In the genomic region with DNA sequence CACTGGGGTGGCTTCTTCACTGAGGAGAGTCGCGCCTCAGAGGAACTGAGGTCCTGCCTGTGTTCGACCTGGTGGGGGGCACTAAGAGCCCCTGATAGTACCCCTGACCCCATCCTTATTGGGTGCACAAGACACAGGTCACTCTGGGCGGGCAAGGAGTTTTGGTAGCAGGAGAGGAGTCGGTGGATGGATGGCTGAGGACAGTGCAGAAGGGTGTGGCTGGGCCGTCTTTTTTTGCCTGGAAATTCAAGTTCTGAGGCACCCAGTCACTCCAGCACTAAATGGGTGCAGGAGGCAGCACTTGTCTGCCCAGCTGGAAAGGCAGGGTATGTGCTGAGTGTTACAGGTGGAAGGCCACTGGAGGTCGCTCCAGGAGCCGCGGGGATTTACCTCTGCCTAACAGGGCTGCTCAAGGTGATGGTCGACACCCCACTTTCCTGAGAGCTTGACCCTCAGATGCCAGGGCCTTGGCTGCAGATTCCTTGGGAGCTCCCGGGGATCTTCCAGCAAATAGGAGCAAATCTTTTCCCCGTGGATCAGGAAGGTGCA, we compare ENCODE assay signal across 9 cellular contexts. TPM values are rescaled to one million over a fixed set of nuclear protein-coding genes. Genes with fewer than 3 reads are reported as not detected.
A peak's percentile ranks its signal among the peaks of the same experiment; 100 is the strongest.
DNase-seq lines count a peak whose midpoint lies in the region; ATAC-seq and TF ChIP-seq lines count a peak whose summit lies in the region.
"Had no signal": no experiment of that assay in that cellular context is flagged by ENCODE, and none has a peak within 500 bp of the region (broad histone marks: within the 10 kb centered on the region; RNA-seq: fewer than 3 reads in every experiment).

No MANE protein-coding gene starts in this region.

- peaks cover 0 to 24% (median 10%) of the 10 kb centered on the region in 4 donors for H3K4me1 ChIP-seq in Peyer's patch
- peaks cover 12 to 16% of the 10 kb centered on the region in 2 experiments for H3K4me1 ChIP-seq in trophoblast cell (ENCODE audit: control insufficient read depth in 1 of 2, insufficient read depth in 2 of 2, low read length in 2 of 2)

- H3K79me1 ChIP-seq in trophoblast cell (ENCODE audit: low read length): peaks cover 11% of the 10 kb centered on the region

- TF ChIP-seq CTCF in GM06990 (IDR thresholded peaks at IDR 0.05; ENCODE audit: insufficient read depth, low read length, poor library complexity, severe bottlenecking): peak; percentile 20
- no peak for TF ChIP-seq CTCF in Peyer's patch (IDR thresholded peaks at IDR 0.05)
- peak; percentile 46 for TF ChIP-seq CTCF in epithelial cell of proximal tubule (conservative IDR thresholded peaks at IDR 0.05; ENCODE audit: low read depth, low read length)

- WGBS in trophoblast cell (ENCODE audit: extremely low coverage, insufficient coverage, insufficient read length): no CpG with 5 or more reads among the region's 12 CpGs

- H3K4ac ChIP-seq in trophoblast cell (ENCODE audit: low read depth, low read length): peak overlapping the region; percentile 96

- DNase-seq in GM06990 (ENCODE audit: extremely low read depth, insufficient read length) (no peak), Peyer's patch (no peak), epithelial cell of proximal tubule (ENCODE audit: low read depth) (no peak), trophoblast cell (no peak), A172 (ENCODE audit: low spot score) (no peak), SIG-M5 (lab: John Stamatoyannopoulos, UW) (no peak)
- DNase-seq in effector CD8-positive, alpha-beta T cell (lab: John Stamatoyannopoulos, UW): no peak

- ATAC-seq in HG02571 (IDR thresholded peaks at IDR 0.05; ENCODE audit: unreplicated experiment): no peak

- peak overlapping the region; percentile 94 for H4K91ac ChIP-seq in trophoblast cell (ENCODE audit: low read depth, low read length)

- H4K8ac ChIP-seq in trophoblast cell (ENCODE audit: low read depth, low read length): peak overlapping the region; percentile 96

- no peak overlapping the region for H3K18ac ChIP-seq in trophoblast cell (ENCODE audit: low read length)

- TF ChIP-seq POLR2A in Peyer's patch (IDR thresholded peaks at IDR 0.05): no peak

- no peak overlapping the region for H2BK12ac ChIP-seq in trophoblast cell (ENCODE audit: low read length)

- no peak overlapping the region for H2AFZ ChIP-seq in trophoblast cell (ENCODE audit: insufficient read depth, low read length, poor library complexity)

- peak overlapping the region; percentile 92 for H3K14ac ChIP-seq in trophoblast cell (ENCODE audit: low read length)

- H2BK120ac ChIP-seq in trophoblast cell (ENCODE audit: insufficient read depth, low read length, poor library complexity): no peak overlapping the region

- H2BK5ac ChIP-seq in trophoblast cell (ENCODE audit: low read depth, low read length, poor library complexity): no peak overlapping the region

- peak overlapping the region; percentile 100 for H3K9ac ChIP-seq in trophoblast cell (ENCODE audit: low read length)

- peaks cover 10% of the 10 kb centered on the region for H3K79me2 ChIP-seq in trophoblast cell (ENCODE audit: control insufficient read depth, insufficient read depth, low read length, poor library complexity)

- H3K36me3 ChIP-seq in GM06990 (ENCODE audit: control insufficient read depth, insufficient read depth, low read length) (peaks cover 19% of the 10 kb centered on the region), Peyer's patch (peaks cover 0 to 32% (median 0%) of the 10 kb centered on the region in 3 donors), trophoblast cell (ENCODE audit: control insufficient read depth in 1 of 2, insufficient read depth in 2 of 2, low read length in 2 of 2) (peaks cover 32 to 36% of the 10 kb centered on the region in 2 experiments)

- H3K27me3 ChIP-seq in GM06990 (replicated peaks; ENCODE audit: control insufficient read depth, insufficient read depth, low read length) (no peaks in the 10 kb centered on the region), Peyer's patch (no peaks in the 10 kb centered on the region), trophoblast cell (ENCODE audit: insufficient read depth, low read length) (no peaks in the 10 kb centered on the region)

- H3K9me3 ChIP-seq in Peyer's patch: no peaks in the 10 kb centered on the region
- H3K9me3 ChIP-seq in trophoblast cell (ENCODE audit: insufficient read depth, low read depth, low read length): no peaks in the 10 kb centered on the region

- H4K12ac ChIP-seq in trophoblast cell (ENCODE audit: low read depth, low read length): peak overlapping the region; percentile 76

- peak overlapping the region; percentile 94 for H3K4me2 ChIP-seq in trophoblast cell (ENCODE audit: low read length)

- H3K4me3 ChIP-seq in GM06990 (replicated peaks; ENCODE audit: low read depth, low read length) (peak overlapping the region; percentile 98), Peyer's patch (peak overlapping the region; percentile 82 to 99 (median 96)), epithelial cell of proximal tubule (ENCODE audit: low read depth, low read length) (peak overlapping the region; percentile 83), trophoblast cell (ENCODE audit: low read depth, low read length) (peak overlapping the region; percentile 96)

- no peak overlapping the region for H3K23ac ChIP-seq in trophoblast cell (ENCODE audit: low read length)

- H3K27ac ChIP-seq in Peyer's patch (peak overlapping the region; percentile 82 to 99 (median 97)), trophoblast cell (ENCODE audit: low read depth, low read length) (no peak overlapping the region)

- peak overlapping the region; percentile 98 for H2AK5ac ChIP-seq in trophoblast cell (ENCODE audit: low read length)

RNA-seq across cellular contexts. Expression of a gene that starts 1.0 kb away (rescaled TPM):
- total RNA-seq in Peyer's patch (10 to 100 TPM; 16.5 to 40.2 (median 34.1) TPM), epithelial cell of proximal tubule (40.0 and 55.2 TPM in 2 replicates)
- 87.7 and 88.6 TPM in 2 replicates for polyA plus RNA-seq in trophoblast cell (2013)
- total RNA-seq in A172 (2014; rRNA removed; shearing (Covaris generic)): 69.7 and 99.8 TPM in 2 replicates

RNA-seq across cellular contexts. Expression of a gene that starts 24.4 kb away (rescaled TPM):
- total RNA-seq in Peyer's patch: 100 to 1,000 TPM in 2 of 4 donors, 10 to 100 TPM in 2; 49.2 to 124 (median 100) TPM
- 179 and 183 TPM in 2 replicates for total RNA-seq in epithelial cell of proximal tubule
- polyA plus RNA-seq in trophoblast cell (2013): 242 and 246 TPM in 2 replicates
- 288 and 342 TPM in 2 replicates for total RNA-seq in A172 (2014; rRNA removed; shearing (Covaris generic))

RNA-seq across cellular contexts. Expression of a gene that starts 42.8 kb away (rescaled TPM):
- total RNA-seq in Peyer's patch (10 to 100 TPM in 3 of 4 donors, 1 to 10 TPM in 1; 8.1 to 24.2 (median 16.3) TPM), epithelial cell of proximal tubule (not detected in 2 replicates)
- polyA plus RNA-seq in trophoblast cell (2013): 0.03 and 0.04 TPM in 2 replicates
- total RNA-seq in A172 (2014; rRNA removed; shearing (Covaris generic)): not detected in 2 replicates
- total RNA-seq: dermis microvascular lymphatic vessel endothelial cell had no signal

RNA-seq across cellular contexts. Expression of a gene that starts 43.3 kb away (rescaled TPM):
- 10 to 100 TPM; 50.6 to 66.4 (median 54.2) TPM for total RNA-seq in Peyer's patch
- total RNA-seq in epithelial cell of proximal tubule: 0.46 and 1.4 TPM in 2 replicates
- polyA plus RNA-seq in trophoblast cell (2013): 0.53 and 0.64 TPM in 2 replicates
- total RNA-seq in A172 (2014; rRNA removed; shearing (Covaris generic)): 1.9 and 3.5 TPM in 2 replicates

Comparison
In these comparisons a context has a peak if more than half of its experiments do, and no peak if none do; other contexts are left out.
1. CTCF ChIP-seq: peak in GM06990 (single experiment) and epithelial cell of proximal tubule (single experiment); none in Peyer's patch (0 of 6).
2. Peak in every context shown above with its lines, with median percentiles within 50 percentile points of each other: H3K4me3 ChIP-seq.